8 cellular contexts compared by ENCODE assay signal in the genomic region with DNA sequence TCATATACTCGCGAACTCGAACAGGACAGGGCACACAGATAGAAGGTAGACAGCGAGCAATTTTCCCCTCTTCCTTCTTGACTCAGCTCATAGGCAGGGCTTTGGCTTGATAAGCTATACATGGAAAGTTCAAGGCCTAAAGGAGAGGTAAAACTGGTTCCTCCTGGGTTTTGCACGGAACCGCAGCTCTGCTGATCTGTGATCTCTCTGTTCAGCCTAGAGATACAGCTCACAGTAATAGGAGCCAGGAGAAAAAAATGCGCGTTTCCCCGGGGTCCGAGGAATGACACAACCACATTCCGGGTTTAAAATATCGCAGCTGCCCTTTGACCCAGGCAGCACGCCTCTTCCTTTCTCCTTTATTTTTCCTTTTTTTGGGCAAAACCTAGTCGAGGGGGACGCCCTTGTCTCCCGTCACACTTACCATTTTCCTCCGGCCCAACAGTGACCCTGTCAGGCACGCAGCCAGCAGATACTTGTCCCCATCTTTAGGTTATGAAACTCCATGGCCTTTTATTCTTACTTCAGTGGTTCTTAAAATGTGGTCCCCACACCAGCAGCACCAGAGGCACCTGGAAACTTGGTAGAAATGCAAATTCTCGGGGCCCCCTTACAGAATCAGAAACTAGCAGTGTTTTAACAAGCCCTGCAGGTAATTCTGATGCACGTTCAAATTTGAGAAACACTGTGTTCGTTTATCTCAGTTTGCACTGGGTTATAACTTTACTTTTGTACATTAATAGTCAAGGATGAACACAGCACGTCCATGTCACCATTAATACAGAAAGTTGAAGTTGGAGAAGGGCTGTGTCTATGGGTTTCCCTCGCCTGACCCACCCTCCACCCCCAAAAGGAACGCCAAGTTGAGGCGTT. TPM values are rescaled to one million over a fixed set of nuclear protein-coding genes. Genes with fewer than 3 reads are reported as not detected.
DNase-seq lines count a peak whose midpoint lies in the region; ATAC-seq and TF ChIP-seq lines count a peak whose summit lies in the region.

No MANE protein-coding gene starts in this region.

- H3K36me3 Mint-ChIP-seq in GM23338 (ENCODE audit: low read depth) (peaks cover 3% of the 10 kb centered on the region), nephron (ENCODE audit: low read depth) (no peaks in the 10 kb centered on the region)

- H4K20me1 ChIP-seq in GM23338 (replicated peaks; ENCODE audit: insufficient read depth) (peaks cover 15% of the 10 kb centered on the region), SU-DHL-6 (ENCODE audit: low read depth, low read length) (no peaks in the 10 kb centered on the region)

- peaks cover 27% of the 10 kb centered on the region for H3K79me2 ChIP-seq in GM23338 (replicated peaks; ENCODE audit: insufficient read depth)
- H3K79me2 ChIP-seq in SU-DHL-6 (ENCODE audit: insufficient read depth, low read length) = peaks cover 32% of the 10 kb centered on the region

- H3K4me3 Mint-ChIP-seq in GM23338 (peak overlapping the region; percentile 93), nephron (peak overlapping the region; percentile 99 to 100 (median 100))

- H3K27ac Mint-ChIP-seq in GM23338 = peak overlapping the region; percentile 96
- H3K27ac Mint-ChIP-seq in nephron = peak overlapping the region; percentile 100

- peak overlapping the region; percentile 67 for H2AFZ ChIP-seq in GM23338
- H2AFZ ChIP-seq in SU-DHL-6 (ENCODE audit: low read depth, low read length, severe bottlenecking) = peak overlapping the region; percentile 42

- TF ChIP-seq CTCF in BE2C (IDR thresholded peaks at IDR 0.05; ENCODE audit: low read depth, low read length) = no peak
- TF ChIP-seq CTCF in GM23338 (conservative IDR thresholded peaks at IDR 0.05; ENCODE audit: low read depth in 2 of 2) = no peak
- no peak for TF ChIP-seq CTCF in SU-DHL-6 (IDR thresholded peaks at IDR 0.05; ENCODE audit: insufficient read depth, low read length, poor library complexity, severe bottlenecking)
- no peak for TF ChIP-seq CTCF in esophagus muscularis mucosa (IDR thresholded peaks at IDR 0.05)
- TF ChIP-seq CTCF in nephron (IDR thresholded peaks at IDR 0.05; ENCODE audit: unreplicated experiment in 3 of 3) = no peak

- peaks cover 7% of the 10 kb centered on the region; the same call in 1 of the 2 replicates for H3K4me1 ChIP-seq in BE2C
- H3K4me1 ChIP-seq in GM23338 (ENCODE audit: insufficient read depth) = peaks cover 22% of the 10 kb centered on the region
- H3K4me1 ChIP-seq in esophagus muscularis mucosa = peaks cover 30 to 45% (median 39%) of the 10 kb centered on the region in 4 donors

- H3K27me3 ChIP-seq in BE2C (no peaks in the 10 kb centered on the region), GM23338 (ENCODE audit: insufficient read depth) (no peaks in the 10 kb centered on the region), SU-DHL-6 (ENCODE audit: low read length) (no peaks in the 10 kb centered on the region), esophagus muscularis mucosa (no peaks in the 10 kb centered on the region)

- intact Hi-C loops in esophagus muscularis mucosa (cut with DNase I) = loop anchor here (5.0 kb wide), 1 partner anchor 284 kb away; a partner anchor contains a TSS

- H3K4me2 ChIP-seq in GM23338 (peak overlapping the region; percentile 86), SU-DHL-6 (ENCODE audit: low read depth, low read length, poor library complexity, severe bottlenecking) (peak overlapping the region; percentile 87)

- WGBS in esophagus muscularis mucosa = 18% methylated on average over 24 of the region's 25 CpGs

- H3K4me1 Mint-ChIP-seq in GM23338 = peaks cover 29% of the 10 kb centered on the region
- peaks cover 37% of the 10 kb centered on the region for H3K4me1 Mint-ChIP-seq in nephron

- 0 out of 2 replicates have a peak, but pooled peaks cover 3% of the 10 kb centered on the region for H3K36me3 ChIP-seq in BE2C
- no peaks in the 10 kb centered on the region for H3K36me3 ChIP-seq in GM23338 (ENCODE audit: insufficient read depth)
- no peaks in the 10 kb centered on the region for H3K36me3 ChIP-seq in SU-DHL-6 (ENCODE audit: low read length)
- no peaks in the 10 kb centered on the region for H3K36me3 ChIP-seq in esophagus muscularis mucosa

- ATAC-seq in GM23338 = no peak
- ATAC-seq in HG02623 (IDR thresholded peaks at IDR 0.05; ENCODE audit: unreplicated experiment) = no peak
- ATAC-seq in HG03521 (IDR thresholded peaks at IDR 0.05; ENCODE audit: unreplicated experiment) = no peak

- peak overlapping the region; percentile 36 for H3K27ac ChIP-seq in GM23338 (ENCODE audit: low read depth)
- peak overlapping the region; percentile 94 for H3K27ac ChIP-seq in SU-DHL-6 (ENCODE audit: low read depth, low read length)
- H3K27ac ChIP-seq in esophagus muscularis mucosa (replicated peaks in 1 of 4) = peak overlapping the region; percentile 95 to 98 (median 97)

- H3K9me3 Mint-ChIP-seq in GM23338 (peaks cover 6% of the 10 kb centered on the region; the same call in 2 of the 3 replicates), nephron (no peaks in the 10 kb centered on the region)

- H3K9me2 ChIP-seq in GM23338 (ENCODE audit: insufficient read depth) = no peaks in the 10 kb centered on the region
- H3K9me2 ChIP-seq in SU-DHL-6 (replicated peaks; ENCODE audit: insufficient read depth, low read length) = no peaks in the 10 kb centered on the region

- H3K4me3 ChIP-seq in BE2C (ENCODE audit: low read depth, low read length) (peak overlapping the region; percentile 96), GM23338 (peak overlapping the region; percentile 100), SU-DHL-6 (ENCODE audit: insufficient read depth, low read length, poor library complexity, severe bottlenecking) (peak overlapping the region; percentile 57), esophagus muscularis mucosa (peak overlapping the region; percentile 80 to 98 (median 93))

- DNase-seq in BE2C (no peak), GM23338 (ENCODE audit: low spot score) (peak; percentile 74), esophagus muscularis mucosa (ENCODE audit: extremely low spot score) (no peak)
- no peak for DNase-seq in activated CD4-positive, alpha-beta T cell treated with anti-CD3 and anti-CD28 coated beads for 4 hours

- H3K9me3 ChIP-seq in BE2C (no peaks in the 10 kb centered on the region), SU-DHL-6 (ENCODE audit: insufficient read depth, low read length) (no peaks in the 10 kb centered on the region), esophagus muscularis mucosa (no peaks in the 10 kb centered on the region)

- no peak for TF ChIP-seq EP300 in esophagus muscularis mucosa (IDR thresholded peaks at IDR 0.05)

- TF ChIP-seq POLR2A in esophagus muscularis mucosa (IDR thresholded peaks at IDR 0.05; ENCODE audit: low read depth) = no peak

- H3F3A ChIP-seq in GM23338 (replicated peaks; ENCODE audit: low read depth) (0 out of 2 replicates have a peak, but pooled peaks cover 10% of the 10 kb centered on the region), SU-DHL-6 (ENCODE audit: insufficient read depth) (peaks cover 45% of the 10 kb centered on the region)

- peaks cover 49% of the 10 kb centered on the region for H3K27me3 Mint-ChIP-seq in GM23338 (ENCODE audit: insufficient read depth, low read depth, poor library complexity)
- H3K27me3 Mint-ChIP-seq in nephron (ENCODE audit: low read depth) = peaks cover 8% of the 10 kb centered on the region

- peak overlapping the region; percentile 95 for H3K9ac ChIP-seq in SU-DHL-6 (ENCODE audit: low read length)

TF ChIP-seq in GM23338, 12 proteins besides CTCF, POLR2A, EP300 and RAD21:
- TF ChIP-seq ZNF114 (CRISPR knock-in tag; IDR thresholded peaks at IDR 0.05) (no peak), POLR2AphosphoS5 (IDR thresholded peaks at IDR 0.05; ENCODE audit: low read depth) (no peak)

RNA-seq across cellular contexts. Expression of a gene that starts 1.5 kb away (rescaled TPM):
- 76.5 TPM for polyA plus RNA-seq in BE2C (2012; ENCODE audit: insufficient read depth, insufficient read length, low read depth)
- 139 and 173 TPM in 2 replicates for total RNA-seq in GM23338 (2014; rRNA removed; shearing (Covaris generic))
- 48.5 and 48.7 TPM in 2 replicates for polyA plus RNA-seq in GM23338 (2016; fragmentation: Nextera tagmentation; extraction: Ambion mirVana)
- 100 to 1,000 TPM in 1 of 4 donors, 10 to 100 TPM in 3; 46.9 to 102 (median 74.7) TPM for total RNA-seq in esophagus muscularis mucosa

RNA-seq across cellular contexts. Expression of a gene that starts 14.8 kb away (rescaled TPM):
- polyA plus RNA-seq in BE2C (2012; ENCODE audit: insufficient read depth, insufficient read length, low read depth) = 917 TPM
- 877 and 957 TPM in 2 replicates for total RNA-seq in GM23338 (2014; rRNA removed; shearing (Covaris generic))
- polyA plus RNA-seq in GM23338 (2016; fragmentation: Nextera tagmentation; extraction: Ambion mirVana) = 4,267 and 4,484 TPM in 2 replicates
- total RNA-seq in esophagus muscularis mucosa = 1,000 to 10,000 TPM in 2 of 4 donors, 100 to 1,000 TPM in 2; 721 to 1,711 (median 1,283) TPM

RNA-seq across cellular contexts. Expression of a gene that starts 43.2 kb away (rescaled TPM):
- 30.8 TPM for polyA plus RNA-seq in BE2C (2012; ENCODE audit: insufficient read depth, insufficient read length, low read depth)
- 6.4 and 11.6 TPM in 2 replicates for total RNA-seq in GM23338 (2014; rRNA removed; shearing (Covaris generic))
- polyA plus RNA-seq in GM23338 (2016; fragmentation: Nextera tagmentation; extraction: Ambion mirVana) = 28.4 and 29.8 TPM in 2 replicates
- 10 to 100 TPM; 16.5 to 27.8 (median 19.6) TPM for total RNA-seq in esophagus muscularis mucosa

Comparison
In these comparisons a context has a peak if more than half of its experiments do, and no peak if none do; other contexts are left out.
1. H3K27ac ChIP-seq: peak in every context shown above with its lines; median percentile 97 in esophagus muscularis mucosa; 94 in SU-DHL-6; 36 in GM23338.